In genomic region chr3:113097821-113098516, GRCh38 we compare ENCODE assay signal across 14 cellular contexts.
DNase-seq lines count a peak whose midpoint lies in the region; ATAC-seq and TF ChIP-seq lines count a peak whose summit lies in the region.
"Had no signal": no experiment of that assay in that cellular context is flagged by ENCODE, and none has a peak within 500 bp of the region (broad histone marks: within the 10 kb centered on the region; RNA-seq: fewer than 3 reads in every experiment).

No MANE protein-coding gene starts in this region.

- H3K4me2 ChIP-seq in HCT116 (ENCODE audit: low read length) (peak overlapping the region; percentile 62), skeletal muscle satellite cell (ENCODE audit: low read length) (peak overlapping the region; percentile 9)

- H3K36me3 ChIP-seq in HCT116 (ENCODE audit: control insufficient read depth in 1 of 2, insufficient read depth in 2 of 2, low read length in 2 of 2) (no peaks in the 10 kb centered on the region), skeletal muscle satellite cell (ENCODE audit: insufficient read depth, low read length) (no peaks in the 10 kb centered on the region)
- H3K36me3 ChIP-seq: vagina had no signal

- H3K9me2 ChIP-seq in HCT116 (ENCODE audit: insufficient read depth), result no peaks in the 10 kb centered on the region

- CTCF ChIA-PET in HCT116 (lab: Charles Lee), result no interaction called here

- no peaks in the 10 kb centered on the region; the same call in 1 of the 2 replicates for H3K27me3 ChIP-seq in HCT116 (ENCODE audit: insufficient read depth, low read length)
- peaks cover 11% of the 10 kb centered on the region for H3K27me3 ChIP-seq in skeletal muscle satellite cell (ENCODE audit: control insufficient read depth, insufficient read depth, low read length)
- H3K27me3 ChIP-seq: vagina had no signal

- H3K9me3 ChIP-seq in HCT116 (ENCODE audit: control insufficient read depth in 1 of 2, insufficient read depth in 1 of 2, low read depth in 1 of 2, low read length in 2 of 2) (no peaks in the 10 kb centered on the region), skeletal muscle satellite cell (replicated peaks; ENCODE audit: low read length) (no peaks in the 10 kb centered on the region)
- H3K9me3 ChIP-seq: vagina had no signal

- no peaks in the 10 kb centered on the region for H3K79me2 ChIP-seq in HCT116 (ENCODE audit: insufficient read depth, low read length)

- ATAC-seq in HCT116, result peak; percentile 91
- ATAC-seq: Panc1, right cardiac atrium had no signal

- H3K9ac ChIP-seq in HCT116 (ENCODE audit: low read length), result no peak overlapping the region
- no peak overlapping the region for H3K9ac ChIP-seq in skeletal muscle satellite cell (ENCODE audit: low read depth, low read length)

- no TSS peak for BruUV-seq in HCT116 (replicated peaks; lab: Mats Ljungman, UMichigan)

- TF ChIP-seq CTCF in HCT116 (IDR thresholded peaks at IDR 0.05 in 2 of 3, conservative IDR thresholded peaks at IDR 0.05 in 1 of 3; ENCODE audit: borderline replicate concordance in 1 of 3, insufficient read depth in 1 of 3, low read depth in 2 of 3, low read length in 2 of 3), result no peak
- no peak for TF ChIP-seq CTCF in fibroblast of the aortic adventitia (IDR thresholded peaks at IDR 0.05; ENCODE audit: insufficient read depth, low read length)

- H4K20me1 ChIP-seq in HCT116 (ENCODE audit: insufficient read depth), result no peaks in the 10 kb centered on the region

- peak overlapping the region; percentile 49; the same call in 1 of the 2 replicates for H3K27ac ChIP-seq in HCT116 (ENCODE audit: low read depth, low read length)
- H3K27ac ChIP-seq: vagina had no signal

- peak overlapping the region in 1 of 2 experiments; percentile 18; a peak in 1 of 4 replicates for H3K4me3 ChIP-seq in HCT116 (replicated peaks in 1 of 2; ENCODE audit: low read depth in 1 of 2, low read length in 2 of 2)
- no peak overlapping the region for H3K4me3 ChIP-seq in fibroblast of the aortic adventitia (ENCODE audit: low read depth, low read length)
- H3K4me3 ChIP-seq in skeletal muscle satellite cell (ENCODE audit: low read length), result no peak overlapping the region
- H3K4me3 ChIP-seq: vagina had no signal

- DNase-seq in HCT116 (ENCODE audit: low read depth, low spot score), result peak; percentile 80
- peak; percentile 33 to 79 for DNase-seq in SW 1271 (lab: John Stamatoyannopoulos, UW)
- peak; percentile 79 for DNase-seq in fibroblast of the aortic adventitia (ENCODE audit: low read depth)
- no peak for DNase-seq in activated naive CD4-positive, alpha-beta T cell treated with anti-CD3 and anti-CD28 coated beads, Interleukin-2, amount 50 U/mL, for 16 hours
- DNase-seq in activated CD4-positive, CD25-positive, alpha-beta regulatory T cell (lab: John Stamatoyannopoulos, UW), result no peak
- no peak for DNase-seq in KG1 (lab: John Stamatoyannopoulos, UW)
- no peak for DNase-seq in NCI-H128 (lab: John Stamatoyannopoulos, UW; ENCODE audit: unreplicated experiment)
- DNase-seq: activated effector memory CD4-positive, alpha-beta T cell treated with Interleukin-2 at 50 U/mL for 16 hours; DMS79 treated with DMSO at 0.1 percent for 48 hours; NCI-H2171 treated with DMSO at 0.1 percent for 48 hours; right cardiac atrium had no signal

- H3K4me1 ChIP-seq in HCT116 (ENCODE audit: control insufficient read depth in 1 of 2, insufficient read depth in 2 of 2, low read length in 2 of 2), result peaks cover 19 to 29% of the 10 kb centered on the region in 2 experiments
- H3K4me1 ChIP-seq in skeletal muscle satellite cell (ENCODE audit: control insufficient read depth, insufficient read depth, low read length), result peaks cover 17% of the 10 kb centered on the region
- H3K4me1 ChIP-seq: vagina had no signal

- H2AFZ ChIP-seq in HCT116 (ENCODE audit: low read depth, low read length, poor library complexity, severe bottlenecking), result peak overlapping the region; percentile 17

- POLR2A ChIA-PET in HCT116 (lab: Charles Lee), result no interaction called here

- TF ChIP-seq POLR2A in HCT116 (IDR thresholded peaks at IDR 0.05; ENCODE audit: borderline replicate concordance, extremely low read depth, insufficient read depth, insufficient read length), result no peak

- intact Hi-C loops in HCT116 (cut with micrococcal nuclease), result no loop called here

- no peak for TF ChIP-seq RAD21 in HCT116 (IDR thresholded peaks at IDR 0.05; ENCODE audit: low read depth)

- RAD21 ChIA-PET in HCT116 (lab: Charles Lee; ENCODE audit: low non-redundant PET in 1 of 2, low total read pairs in 2 of 2, uncharacterized antibody in 2 of 2, unreplicated experiment in 2 of 2), result no interaction called here

TF ChIP-seq in HCT116, 20 proteins besides CTCF, POLR2A, EP300 and RAD21:
- TF ChIP-seq FOSL1 (IDR thresholded peaks at IDR 0.05; ENCODE audit: low read depth) (peak; percentile 91), ATF3 (IDR thresholded peaks at IDR 0.05) (no peak), EZH2phosphoT487 (IDR thresholded peaks at IDR 0.05; ENCODE audit: borderline replicate concordance) (no peak), SP1 (IDR thresholded peaks at IDR 0.05; ENCODE audit: low read depth) (peak; percentile 64), JUND (IDR thresholded peaks at IDR 0.05) (peak; percentile 93), ZNF274 (IDR thresholded peaks at IDR 0.05; ENCODE audit: low read depth, low read length) (no peak), SIN3A (IDR thresholded peaks at IDR 0.05; ENCODE audit: low read depth) (peak; percentile 67; the same call in 1 of the 2 replicates), CEBPB (IDR thresholded peaks at IDR 0.05; ENCODE audit: low read depth) (peak; percentile 89), TCF7L2 (IDR thresholded peaks at IDR 0.05; ENCODE audit: borderline replicate concordance, extremely low read depth, insufficient read depth, insufficient read length) (peak; percentile 91), POLR2AphosphoS5 (IDR thresholded peaks at IDR 0.05; ENCODE audit: low read depth, low read length) (peak; percentile 32; the same call in 1 of the 2 replicates), ELF1 (IDR thresholded peaks at IDR 0.05; ENCODE audit: borderline replicate concordance, low read depth) (no peak), EGR1 (IDR thresholded peaks at IDR 0.05; ENCODE audit: low read depth) (no peak), YY1 (IDR thresholded peaks at IDR 0.05; ENCODE audit: extremely low read depth, insufficient replicate concordance, low read depth, low read length) (peak; percentile 13), CBX3 (IDR thresholded peaks at IDR 0.05; ENCODE audit: low read depth) (0 out of 2 replicates have a peak, but pooled peaks have one; percentile 21)
- TF ChIP-seq, protein P1, sequence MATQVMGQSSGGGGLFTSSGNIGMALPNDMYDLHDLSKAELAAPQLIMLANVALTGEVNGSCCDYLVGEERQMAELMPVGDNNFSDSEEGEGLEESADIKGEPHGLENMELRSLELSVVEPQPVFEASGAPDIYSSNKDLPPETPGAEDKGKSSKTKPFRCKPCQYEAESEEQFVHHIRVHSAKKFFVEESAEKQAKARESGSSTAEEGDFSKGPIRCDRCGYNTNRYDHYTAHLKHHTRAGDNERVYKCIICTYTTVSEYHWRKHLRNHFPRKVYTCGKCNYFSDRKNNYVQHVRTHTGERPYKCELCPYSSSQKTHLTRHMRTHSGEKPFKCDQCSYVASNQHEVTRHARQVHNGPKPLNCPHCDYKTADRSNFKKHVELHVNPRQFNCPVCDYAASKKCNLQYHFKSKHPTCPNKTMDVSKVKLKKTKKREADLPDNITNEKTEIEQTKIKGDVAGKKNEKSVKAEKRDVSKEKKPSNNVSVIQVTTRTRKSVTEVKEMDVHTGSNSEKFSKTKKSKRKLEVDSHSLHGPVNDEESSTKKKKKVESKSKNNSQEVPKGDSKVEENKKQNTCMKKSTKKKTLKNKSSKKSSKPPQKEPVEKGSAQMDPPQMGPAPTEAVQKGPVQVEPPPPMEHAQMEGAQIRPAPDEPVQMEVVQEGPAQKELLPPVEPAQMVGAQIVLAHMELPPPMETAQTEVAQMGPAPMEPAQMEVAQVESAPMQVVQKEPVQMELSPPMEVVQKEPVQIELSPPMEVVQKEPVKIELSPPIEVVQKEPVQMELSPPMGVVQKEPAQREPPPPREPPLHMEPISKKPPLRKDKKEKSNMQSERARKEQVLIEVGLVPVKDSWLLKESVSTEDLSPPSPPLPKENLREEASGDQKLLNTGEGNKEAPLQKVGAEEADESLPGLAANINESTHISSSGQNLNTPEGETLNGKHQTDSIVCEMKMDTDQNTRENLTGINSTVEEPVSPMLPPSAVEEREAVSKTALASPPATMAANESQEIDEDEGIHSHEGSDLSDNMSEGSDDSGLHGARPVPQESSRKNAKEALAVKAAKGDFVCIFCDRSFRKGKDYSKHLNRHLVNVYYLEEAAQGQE (IDR thresholded peaks at IDR 0.05; ENCODE audit: low read depth), result no peak

Comparison
In these comparisons a context has a peak if more than half of its experiments do, and no peak if none do; other contexts are left out.
1. DNase-seq: peak in HCT116 (single experiment), SW 1271 (2 of 2) and fibroblast of the aortic adventitia (single experiment); none in activated naive CD4-positive, alpha-beta T cell treated with anti-CD3 and anti-CD28 coated beads, Interleukin-2, amount 50 U/mL, for 16 hours (single experiment), activated CD4-positive, CD25-positive, alpha-beta regulatory T cell (0 of 4), KG1 (single experiment) and NCI-H128 (single experiment).